Comparison of ENCODE assay signal across 1 cellular context in the genomic region with DNA sequence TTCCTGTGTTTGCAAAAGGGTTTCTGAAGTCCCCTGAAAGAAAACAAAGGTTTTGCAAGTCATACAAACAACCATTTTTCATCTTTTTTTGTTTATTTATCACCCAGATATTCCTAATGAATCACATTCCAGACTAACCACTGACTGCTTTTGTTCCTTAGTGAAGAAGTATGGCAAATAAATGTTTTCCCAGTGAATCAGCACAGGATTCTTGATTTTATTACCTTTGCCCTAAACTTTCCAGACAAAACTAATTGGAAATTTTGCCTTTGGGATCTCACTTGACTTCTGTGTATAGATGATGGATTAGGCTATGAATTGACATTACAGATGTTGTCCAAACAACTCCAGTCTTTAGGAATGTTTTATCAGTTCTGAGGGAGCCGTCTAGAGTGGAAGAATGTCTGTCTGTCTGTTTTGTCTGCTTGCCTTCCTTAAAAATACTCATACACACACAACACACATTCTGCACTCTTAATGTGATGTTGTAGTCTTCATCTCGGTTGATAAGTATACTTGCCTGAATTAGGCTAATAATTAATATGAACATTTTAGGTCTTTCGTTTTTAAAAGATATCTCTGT.
TF ChIP-seq lines count a peak whose summit lies in the region.

No MANE protein-coding gene starts in this region.

TF ChIP-seq in HepG2, 621 proteins besides CTCF, POLR2A, EP300 and RAD21 (continued from another document and continues in another):
- TF ChIP-seq ZNF660 (CRISPR knock-in tag; IDR thresholded peaks at IDR 0.05; ENCODE audit: borderline replicate concordance, low read depth): no peak
- TF ChIP-seq, protein P1, sequence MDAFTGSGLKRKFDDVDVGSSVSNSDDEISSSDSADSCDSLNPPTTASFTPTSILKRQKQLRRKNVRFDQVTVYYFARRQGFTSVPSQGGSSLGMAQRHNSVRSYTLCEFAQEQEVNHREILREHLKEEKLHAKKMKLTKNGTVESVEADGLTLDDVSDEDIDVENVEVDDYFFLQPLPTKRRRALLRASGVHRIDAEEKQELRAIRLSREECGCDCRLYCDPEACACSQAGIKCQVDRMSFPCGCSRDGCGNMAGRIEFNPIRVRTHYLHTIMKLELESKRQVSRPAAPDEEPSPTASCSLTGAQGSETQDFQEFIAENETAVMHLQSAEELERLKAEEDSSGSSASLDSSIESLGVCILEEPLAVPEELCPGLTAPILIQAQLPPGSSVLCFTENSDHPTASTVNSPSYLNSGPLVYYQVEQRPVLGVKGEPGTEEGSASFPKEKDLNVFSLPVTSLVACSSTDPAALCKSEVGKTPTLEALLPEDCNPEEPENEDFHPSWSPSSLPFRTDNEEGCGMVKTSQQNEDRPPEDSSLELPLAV (CRISPR knock-in tag; conservative IDR thresholded peaks at IDR 0.05; ENCODE audit: low read depth): no peak
- no peak for TF ChIP-seq SMARCC2 (IDR thresholded peaks at IDR 0.05)
- TF ChIP-seq ZSCAN30 (CRISPR knock-in tag; IDR thresholded peaks at IDR 0.05): no peak
- TF ChIP-seq HOXA7 (CRISPR knock-in tag; IDR thresholded peaks at IDR 0.05): no peak
- TF ChIP-seq HMG20B (CRISPR knock-in tag; conservative IDR thresholded peaks at IDR 0.05): no peak
- no peak for TF ChIP-seq DMAP1 (CRISPR knock-in tag; IDR thresholded peaks at IDR 0.05)
- TF ChIP-seq, protein P2, sequence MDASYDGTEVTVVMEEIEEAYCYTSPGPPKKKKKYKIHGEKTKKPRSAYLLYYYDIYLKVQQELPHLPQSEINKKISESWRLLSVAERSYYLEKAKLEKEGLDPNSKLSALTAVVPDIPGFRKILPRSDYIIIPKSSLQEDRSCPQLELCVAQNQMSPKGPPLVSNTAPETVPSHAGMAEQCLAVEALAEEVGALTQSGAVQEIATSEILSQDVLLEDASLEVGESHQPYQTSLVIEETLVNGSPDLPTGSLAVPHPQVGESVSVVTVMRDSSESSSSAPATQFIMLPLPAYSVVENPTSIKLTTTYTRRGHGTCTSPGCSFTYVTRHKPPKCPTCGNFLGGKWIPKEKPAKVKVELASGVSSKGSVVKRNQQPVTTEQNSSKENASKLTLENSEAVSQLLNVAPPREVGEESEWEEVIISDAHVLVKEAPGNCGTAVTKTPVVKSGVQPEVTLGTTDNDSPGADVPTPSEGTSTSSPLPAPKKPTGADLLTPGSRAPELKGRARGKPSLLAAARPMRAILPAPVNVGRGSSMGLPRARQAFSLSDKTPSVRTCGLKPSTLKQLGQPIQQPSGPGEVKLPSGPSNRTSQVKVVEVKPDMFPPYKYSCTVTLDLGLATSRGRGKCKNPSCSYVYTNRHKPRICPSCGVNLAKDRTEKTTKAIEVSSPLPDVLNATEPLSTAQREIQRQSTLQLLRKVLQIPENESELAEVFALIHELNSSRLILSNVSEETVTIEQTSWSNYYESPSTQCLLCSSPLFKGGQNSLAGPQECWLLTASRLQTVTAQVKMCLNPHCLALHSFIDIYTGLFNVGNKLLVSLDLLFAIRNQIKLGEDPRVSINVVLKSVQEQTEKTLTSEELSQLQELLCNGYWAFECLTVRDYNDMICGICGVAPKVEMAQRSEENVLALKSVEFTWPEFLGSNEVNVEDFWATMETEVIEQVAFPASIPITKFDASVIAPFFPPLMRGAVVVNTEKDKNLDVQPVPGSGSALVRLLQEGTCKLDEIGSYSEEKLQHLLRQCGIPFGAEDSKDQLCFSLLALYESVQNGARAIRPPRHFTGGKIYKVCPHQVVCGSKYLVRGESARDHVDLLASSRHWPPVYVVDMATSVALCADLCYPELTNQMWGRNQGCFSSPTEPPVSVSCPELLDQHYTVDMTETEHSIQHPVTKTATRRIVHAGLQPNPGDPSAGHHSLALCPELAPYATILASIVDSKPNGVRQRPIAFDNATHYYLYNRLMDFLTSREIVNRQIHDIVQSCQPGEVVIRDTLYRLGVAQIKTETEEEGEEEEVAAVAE (CRISPR knock-in tag; IDR thresholded peaks at IDR 0.05; ENCODE audit: borderline replicate concordance): no peak
- TF ChIP-seq CHD2 (IDR thresholded peaks at IDR 0.05; ENCODE audit: low read depth, low read length): no peak
- no peak for TF ChIP-seq CBX5 (CRISPR knock-in tag; IDR thresholded peaks at IDR 0.05; ENCODE audit: borderline replicate concordance)
- TF ChIP-seq ZNF564 (CRISPR knock-in tag; IDR thresholded peaks at IDR 0.05): no peak
- TF ChIP-seq, protein P3, sequence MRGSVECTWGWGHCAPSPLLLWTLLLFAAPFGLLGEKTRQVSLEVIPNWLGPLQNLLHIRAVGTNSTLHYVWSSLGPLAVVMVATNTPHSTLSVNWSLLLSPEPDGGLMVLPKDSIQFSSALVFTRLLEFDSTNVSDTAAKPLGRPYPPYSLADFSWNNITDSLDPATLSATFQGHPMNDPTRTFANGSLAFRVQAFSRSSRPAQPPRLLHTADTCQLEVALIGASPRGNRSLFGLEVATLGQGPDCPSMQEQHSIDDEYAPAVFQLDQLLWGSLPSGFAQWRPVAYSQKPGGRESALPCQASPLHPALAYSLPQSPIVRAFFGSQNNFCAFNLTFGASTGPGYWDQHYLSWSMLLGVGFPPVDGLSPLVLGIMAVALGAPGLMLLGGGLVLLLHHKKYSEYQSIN (CRISPR knock-in tag; IDR thresholded peaks at IDR 0.05; ENCODE audit: borderline replicate concordance): no peak
- TF ChIP-seq ZNF230 (CRISPR knock-in tag; IDR thresholded peaks at IDR 0.05): no peak
- TF ChIP-seq ZFAT (CRISPR knock-in tag; conservative IDR thresholded peaks at IDR 0.05): no peak
- no peak for TF ChIP-seq TMF1 (CRISPR knock-in tag; IDR thresholded peaks at IDR 0.05; ENCODE audit: low read depth)
- TF ChIP-seq ZNF251 (CRISPR knock-in tag; IDR thresholded peaks at IDR 0.05): no peak
- TF ChIP-seq, protein P4, sequence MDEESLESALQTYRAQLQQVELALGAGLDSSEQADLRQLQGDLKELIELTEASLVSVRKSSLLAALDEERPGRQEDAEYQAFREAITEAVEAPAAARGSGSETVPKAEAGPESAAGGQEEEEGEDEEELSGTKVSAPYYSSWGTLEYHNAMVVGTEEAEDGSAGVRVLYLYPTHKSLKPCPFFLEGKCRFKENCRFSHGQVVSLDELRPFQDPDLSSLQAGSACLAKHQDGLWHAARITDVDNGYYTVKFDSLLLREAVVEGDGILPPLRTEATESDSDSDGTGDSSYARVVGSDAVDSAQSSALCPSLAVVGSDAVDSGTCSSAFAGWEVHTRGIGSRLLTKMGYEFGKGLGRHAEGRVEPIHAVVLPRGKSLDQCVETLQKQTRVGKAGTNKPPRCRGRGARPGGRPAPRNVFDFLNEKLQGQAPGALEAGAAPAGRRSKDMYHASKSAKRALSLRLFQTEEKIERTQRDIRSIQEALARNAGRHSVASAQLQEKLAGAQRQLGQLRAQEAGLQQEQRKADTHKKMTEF (CRISPR knock-in tag; IDR thresholded peaks at IDR 0.05): no peak
- TF ChIP-seq HNRNPLL (IDR thresholded peaks at IDR 0.05; ENCODE audit: low read depth, low read length, poor library complexity, severe bottlenecking): no peak
- TF ChIP-seq PLRG1 (conservative IDR thresholded peaks at IDR 0.05): no peak
- no peak for TF ChIP-seq ZBTB20 (CRISPR knock-in tag; IDR thresholded peaks at IDR 0.05; ENCODE audit: borderline replicate concordance, low read depth)
- no peak for TF ChIP-seq ZNF775 (CRISPR knock-in tag; IDR thresholded peaks at IDR 0.05; ENCODE audit: borderline replicate concordance)
- no peak for TF ChIP-seq ZNF780A (CRISPR knock-in tag; IDR thresholded peaks at IDR 0.05)
- no peak for TF ChIP-seq PHF20 (CRISPR knock-in tag; IDR thresholded peaks at IDR 0.05)
- TF ChIP-seq EZH2 (conservative IDR thresholded peaks at IDR 0.05; ENCODE audit: low read depth, low read length): no peak
- TF ChIP-seq, protein P5, sequence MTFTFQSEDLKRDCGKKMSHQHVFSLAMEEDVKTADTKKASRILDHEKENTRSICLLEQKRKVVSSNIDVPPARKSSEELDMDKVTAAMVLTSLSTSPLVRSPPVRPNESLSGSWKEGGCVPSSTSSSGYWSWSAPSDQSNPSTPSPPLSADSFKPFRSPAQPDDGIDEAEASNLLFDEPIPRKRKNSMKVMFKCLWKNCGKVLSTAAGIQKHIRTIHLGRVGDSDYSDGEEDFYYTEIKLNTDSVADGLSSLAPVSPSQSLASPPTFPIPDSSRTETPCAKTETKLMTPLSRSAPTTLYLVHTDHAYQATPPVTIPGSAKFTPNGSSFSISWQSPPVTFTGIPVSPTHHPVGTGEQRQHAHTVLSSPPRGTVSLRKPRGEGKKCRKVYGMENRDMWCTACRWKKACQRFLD (CRISPR knock-in tag; IDR thresholded peaks at IDR 0.05; ENCODE audit: borderline replicate concordance): no peak
- TF ChIP-seq SP140L (CRISPR knock-in tag; IDR thresholded peaks at IDR 0.05; ENCODE audit: borderline replicate concordance): no peak
- no peak for TF ChIP-seq NCOA5 (CRISPR knock-in tag; IDR thresholded peaks at IDR 0.05)
- TF ChIP-seq, protein P6, sequence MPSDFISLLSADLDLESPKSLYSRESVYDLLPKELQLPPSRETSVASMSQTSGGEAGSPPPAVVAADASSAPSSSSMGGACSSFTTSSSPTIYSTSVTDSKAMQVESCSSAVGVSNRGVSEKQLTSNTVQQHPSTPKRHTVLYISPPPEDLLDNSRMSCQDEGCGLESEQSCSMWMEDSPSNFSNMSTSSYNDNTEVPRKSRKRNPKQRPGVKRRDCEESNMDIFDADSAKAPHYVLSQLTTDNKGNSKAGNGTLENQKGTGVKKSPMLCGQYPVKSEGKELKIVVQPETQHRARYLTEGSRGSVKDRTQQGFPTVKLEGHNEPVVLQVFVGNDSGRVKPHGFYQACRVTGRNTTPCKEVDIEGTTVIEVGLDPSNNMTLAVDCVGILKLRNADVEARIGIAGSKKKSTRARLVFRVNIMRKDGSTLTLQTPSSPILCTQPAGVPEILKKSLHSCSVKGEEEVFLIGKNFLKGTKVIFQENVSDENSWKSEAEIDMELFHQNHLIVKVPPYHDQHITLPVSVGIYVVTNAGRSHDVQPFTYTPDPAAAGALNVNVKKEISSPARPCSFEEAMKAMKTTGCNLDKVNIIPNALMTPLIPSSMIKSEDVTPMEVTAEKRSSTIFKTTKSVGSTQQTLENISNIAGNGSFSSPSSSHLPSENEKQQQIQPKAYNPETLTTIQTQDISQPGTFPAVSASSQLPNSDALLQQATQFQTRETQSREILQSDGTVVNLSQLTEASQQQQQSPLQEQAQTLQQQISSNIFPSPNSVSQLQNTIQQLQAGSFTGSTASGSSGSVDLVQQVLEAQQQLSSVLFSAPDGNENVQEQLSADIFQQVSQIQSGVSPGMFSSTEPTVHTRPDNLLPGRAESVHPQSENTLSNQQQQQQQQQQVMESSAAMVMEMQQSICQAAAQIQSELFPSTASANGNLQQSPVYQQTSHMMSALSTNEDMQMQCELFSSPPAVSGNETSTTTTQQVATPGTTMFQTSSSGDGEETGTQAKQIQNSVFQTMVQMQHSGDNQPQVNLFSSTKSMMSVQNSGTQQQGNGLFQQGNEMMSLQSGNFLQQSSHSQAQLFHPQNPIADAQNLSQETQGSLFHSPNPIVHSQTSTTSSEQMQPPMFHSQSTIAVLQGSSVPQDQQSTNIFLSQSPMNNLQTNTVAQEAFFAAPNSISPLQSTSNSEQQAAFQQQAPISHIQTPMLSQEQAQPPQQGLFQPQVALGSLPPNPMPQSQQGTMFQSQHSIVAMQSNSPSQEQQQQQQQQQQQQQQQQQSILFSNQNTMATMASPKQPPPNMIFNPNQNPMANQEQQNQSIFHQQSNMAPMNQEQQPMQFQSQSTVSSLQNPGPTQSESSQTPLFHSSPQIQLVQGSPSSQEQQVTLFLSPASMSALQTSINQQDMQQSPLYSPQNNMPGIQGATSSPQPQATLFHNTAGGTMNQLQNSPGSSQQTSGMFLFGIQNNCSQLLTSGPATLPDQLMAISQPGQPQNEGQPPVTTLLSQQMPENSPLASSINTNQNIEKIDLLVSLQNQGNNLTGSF (CRISPR knock-in tag; IDR thresholded peaks at IDR 0.05): no peak
- TF ChIP-seq, protein P7, sequence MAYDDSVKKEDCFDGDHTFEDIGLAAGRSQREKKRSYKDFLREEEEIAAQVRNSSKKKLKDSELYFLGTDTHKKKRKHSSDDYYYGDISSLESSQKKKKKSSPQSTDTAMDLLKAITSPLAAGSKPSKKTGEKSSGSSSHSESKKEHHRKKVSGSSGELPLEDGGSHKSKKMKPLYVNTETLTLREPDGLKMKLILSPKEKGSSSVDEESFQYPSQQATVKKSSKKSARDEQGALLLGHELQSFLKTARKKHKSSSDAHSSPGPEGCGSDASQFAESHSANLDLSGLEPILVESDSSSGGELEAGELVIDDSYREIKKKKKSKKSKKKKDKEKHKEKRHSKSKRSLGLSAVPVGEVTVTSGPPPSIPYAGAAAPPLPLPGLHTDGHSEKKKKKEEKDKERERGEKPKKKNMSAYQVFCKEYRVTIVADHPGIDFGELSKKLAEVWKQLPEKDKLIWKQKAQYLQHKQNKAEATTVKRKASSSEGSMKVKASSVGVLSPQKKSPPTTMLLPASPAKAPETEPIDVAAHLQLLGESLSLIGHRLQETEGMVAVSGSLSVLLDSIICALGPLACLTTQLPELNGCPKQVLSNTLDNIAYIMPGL (CRISPR knock-in tag; IDR thresholded peaks at IDR 0.05; ENCODE audit: borderline replicate concordance in 1 of 2, low read depth in 1 of 2): no peak
- TF ChIP-seq U2AF2 (IDR thresholded peaks at IDR 0.05; ENCODE audit: low read depth, low read length): no peak
- TF ChIP-seq PTBP1 (IDR thresholded peaks at IDR 0.05; ENCODE audit: low read depth, low read length, poor library complexity, severe bottlenecking): no peak
- TF ChIP-seq, protein P8, sequence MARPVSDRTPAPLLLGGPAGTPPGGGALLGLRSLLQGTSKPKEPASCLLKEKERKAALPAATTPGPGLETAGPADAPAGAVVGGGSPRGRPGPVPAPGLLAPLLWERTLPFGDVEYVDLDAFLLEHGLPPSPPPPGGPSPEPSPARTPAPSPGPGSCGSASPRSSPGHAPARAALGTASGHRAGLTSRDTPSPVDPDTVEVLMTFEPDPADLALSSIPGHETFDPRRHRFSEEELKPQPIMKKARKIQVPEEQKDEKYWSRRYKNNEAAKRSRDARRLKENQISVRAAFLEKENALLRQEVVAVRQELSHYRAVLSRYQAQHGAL (CRISPR knock-in tag; IDR thresholded peaks at IDR 0.05; ENCODE audit: not compliant biosample characterization): no peak
- no peak for TF ChIP-seq NR2F2 (IDR thresholded peaks at IDR 0.05; ENCODE audit: borderline replicate concordance, low read depth)
- TF ChIP-seq, protein P9, sequence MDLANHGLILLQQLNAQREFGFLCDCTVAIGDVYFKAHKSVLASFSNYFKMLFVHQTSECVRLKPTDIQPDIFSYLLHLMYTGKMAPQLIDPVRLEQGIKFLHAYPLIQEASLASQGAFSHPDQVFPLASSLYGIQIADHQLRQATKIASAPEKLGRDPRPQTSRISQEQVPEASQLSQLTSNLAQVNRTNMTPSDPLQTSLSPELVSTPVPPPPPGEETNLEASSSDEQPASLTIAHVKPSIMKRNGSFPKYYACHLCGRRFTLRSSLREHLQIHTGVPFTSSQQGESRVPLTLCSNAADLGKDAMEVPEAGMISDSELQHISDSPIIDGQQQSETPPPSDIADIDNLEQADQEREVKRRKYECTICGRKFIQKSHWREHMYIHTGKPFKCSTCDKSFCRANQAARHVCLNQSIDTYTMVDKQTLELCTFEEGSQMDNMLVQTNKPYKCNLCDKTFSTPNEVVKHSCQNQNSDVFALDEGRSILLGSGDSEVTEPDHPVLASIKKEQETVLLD (CRISPR knock-in tag; IDR thresholded peaks at IDR 0.05; ENCODE audit: low read depth): no peak
- TF ChIP-seq, protein P10, sequence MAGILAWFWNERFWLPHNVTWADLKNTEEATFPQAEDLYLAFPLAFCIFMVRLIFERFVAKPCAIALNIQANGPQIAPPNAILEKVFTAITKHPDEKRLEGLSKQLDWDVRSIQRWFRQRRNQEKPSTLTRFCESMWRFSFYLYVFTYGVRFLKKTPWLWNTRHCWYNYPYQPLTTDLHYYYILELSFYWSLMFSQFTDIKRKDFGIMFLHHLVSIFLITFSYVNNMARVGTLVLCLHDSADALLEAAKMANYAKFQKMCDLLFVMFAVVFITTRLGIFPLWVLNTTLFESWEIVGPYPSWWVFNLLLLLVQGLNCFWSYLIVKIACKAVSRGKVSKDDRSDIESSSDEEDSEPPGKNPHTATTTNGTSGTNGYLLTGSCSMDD (CRISPR knock-in tag; IDR thresholded peaks at IDR 0.05): no peak
- peak; percentile 59 for TF ChIP-seq NFE2L2 (IDR thresholded peaks at IDR 0.05; ENCODE audit: low read length)
- TF ChIP-seq SRSF1 (optimal IDR thresholded peaks at IDR 0.05; ENCODE audit: low read depth, low read length): no peak
- TF ChIP-seq MXD4 (CRISPR knock-in tag; IDR thresholded peaks at IDR 0.05): no peak
- TF ChIP-seq ZBTB7B (CRISPR knock-in tag; IDR thresholded peaks at IDR 0.05): no peak
